In the genomic region with DNA sequence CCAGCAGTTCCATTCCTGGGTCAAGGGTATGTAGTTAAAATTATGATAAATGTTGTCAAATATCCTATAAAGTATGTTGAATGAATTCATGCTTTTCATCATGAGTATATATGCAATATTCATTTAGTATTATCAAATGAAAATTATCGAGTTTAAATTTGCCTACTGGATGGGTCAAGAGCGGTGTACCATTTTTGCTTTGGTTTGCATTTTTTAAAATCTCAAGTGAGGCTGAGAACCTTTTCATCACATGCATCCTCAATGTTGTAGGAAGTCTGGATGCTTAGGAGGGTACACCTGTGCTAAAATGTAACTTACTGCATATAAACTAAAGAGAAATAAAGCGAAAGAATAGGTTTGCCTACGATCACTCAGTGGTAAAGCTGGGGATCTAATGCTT, we compare ENCODE assay signal across 10 cellular contexts.
"Had no signal": no experiment of that assay in that cellular context is flagged by ENCODE, and none has a peak within 500 bp of the region (broad histone marks: within the 10 kb centered on the region; RNA-seq: fewer than 3 reads in every experiment).

No MANE protein-coding gene starts in this region.

- ATAC-seq: GM23338, HCT116 had no signal

- DNase-seq: GM23248, GOT3, H7, H9, HCEC 1CT, HFFc6 had no signal

- H3K4me3 ChIP-seq: GM23248, GM23338, HAP-1 had no signal

- FAIRE-seq: H54 had no signal

- H3K9me3 ChIP-seq: HAP-1 had no signal

- H2AFZ ChIP-seq: GM23248, GM23338 had no signal

- H3K9ac ChIP-seq: GM23248 had no signal
